Comparison of ENCODE assay signal across 1 cellular context in the genomic region with DNA sequence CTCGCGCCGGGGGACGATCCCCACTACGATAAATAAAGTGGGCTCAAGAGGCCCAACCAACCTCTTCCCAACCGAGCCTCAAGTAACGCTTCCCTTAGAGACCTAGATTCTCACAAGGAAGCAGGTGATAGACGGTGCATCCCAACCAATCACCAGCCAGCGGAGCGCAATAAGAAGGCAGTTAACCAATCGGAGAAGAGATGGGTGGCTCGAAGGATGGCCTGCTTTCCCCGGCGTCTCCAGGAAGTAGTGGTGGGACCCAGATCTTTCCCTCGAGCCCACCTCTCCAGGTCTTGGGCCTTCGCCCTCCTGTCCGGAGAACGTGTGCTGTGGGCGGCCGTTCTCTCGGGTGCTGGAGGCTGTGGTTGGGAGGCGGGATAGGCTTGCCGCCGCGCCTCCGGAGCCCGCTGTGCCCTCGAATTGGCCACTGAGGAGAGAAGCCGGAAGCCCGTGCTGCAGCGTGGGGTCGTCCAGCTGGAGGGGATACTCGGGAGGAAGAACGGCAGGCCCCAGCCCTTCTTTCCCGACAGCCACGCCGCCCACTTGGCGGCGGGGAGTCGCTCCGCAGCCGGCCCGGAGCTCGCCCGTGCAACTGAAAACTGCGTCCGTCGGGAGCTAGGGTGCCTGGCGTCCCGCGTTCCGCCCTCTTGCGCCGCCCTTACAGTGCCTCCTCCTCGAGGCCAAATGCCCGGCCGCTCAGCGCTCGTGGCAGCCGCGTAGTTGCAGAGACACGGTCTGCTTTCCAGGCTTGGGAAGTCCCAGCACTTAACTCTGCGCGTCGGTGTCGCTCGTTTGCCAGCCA.
TF ChIP-seq lines count a peak whose summit lies in the region.

A gene (minus strand): TSS at position 594 of the 802 bp plus-strand sequence. CDS start 2,665 bp downstream, outside the sequence.

TF ChIP-seq in K562, 482 proteins besides CTCF, POLR2A, EP300 and RAD21 (continued from another document and continues in another):
- 0 out of 2 replicates have a peak, but pooled peaks have one; percentile 48 for TF ChIP-seq ZNF644 (tag; IDR thresholded peaks at IDR 0.05; ENCODE audit: low read depth)
- no peak for TF ChIP-seq MCM2 (IDR thresholded peaks at IDR 0.05; ENCODE audit: low read depth)
- no peak for TF ChIP-seq MEF2D (tag; conservative IDR thresholded peaks at IDR 0.05; ENCODE audit: low read depth)
- no peak for TF ChIP-seq SNIP1 (IDR thresholded peaks at IDR 0.05; ENCODE audit: low read depth)
- TF ChIP-seq, protein P1, sequence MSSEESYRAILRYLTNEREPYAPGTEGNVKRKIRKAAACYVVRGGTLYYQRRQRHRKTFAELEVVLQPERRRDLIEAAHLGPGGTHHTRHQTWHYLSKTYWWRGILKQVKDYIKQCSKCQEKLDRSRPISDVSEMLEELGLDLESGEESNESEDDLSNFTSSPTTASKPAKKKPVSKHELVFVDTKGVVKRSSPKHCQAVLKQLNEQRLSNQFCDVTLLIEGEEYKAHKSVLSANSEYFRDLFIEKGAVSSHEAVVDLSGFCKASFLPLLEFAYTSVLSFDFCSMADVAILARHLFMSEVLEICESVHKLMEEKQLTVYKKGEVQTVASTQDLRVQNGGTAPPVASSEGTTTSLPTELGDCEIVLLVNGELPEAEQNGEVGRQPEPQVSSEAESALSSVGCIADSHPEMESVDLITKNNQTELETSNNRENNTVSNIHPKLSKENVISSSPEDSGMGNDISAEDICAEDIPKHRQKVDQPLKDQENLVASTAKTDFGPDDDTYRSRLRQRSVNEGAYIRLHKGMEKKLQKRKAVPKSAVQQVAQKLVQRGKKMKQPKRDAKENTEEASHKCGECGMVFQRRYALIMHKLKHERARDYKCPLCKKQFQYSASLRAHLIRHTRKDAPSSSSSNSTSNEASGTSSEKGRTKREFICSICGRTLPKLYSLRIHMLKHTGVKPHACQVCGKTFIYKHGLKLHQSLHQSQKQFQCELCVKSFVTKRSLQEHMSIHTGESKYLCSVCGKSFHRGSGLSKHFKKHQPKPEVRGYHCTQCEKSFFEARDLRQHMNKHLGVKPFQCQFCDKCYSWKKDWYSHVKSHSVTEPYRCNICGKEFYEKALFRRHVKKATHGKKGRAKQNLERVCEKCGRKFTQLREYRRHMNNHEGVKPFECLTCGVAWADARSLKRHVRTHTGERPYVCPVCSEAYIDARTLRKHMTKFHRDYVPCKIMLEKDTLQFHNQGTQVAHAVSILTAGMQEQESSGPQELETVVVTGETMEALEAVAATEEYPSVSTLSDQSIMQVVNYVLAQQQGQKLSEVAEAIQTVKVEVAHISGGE (CRISPR knock-in tag; IDR thresholded peaks at IDR 0.05) = peak; percentile 94 to 99 (median 98)
- TF ChIP-seq BCOR (IDR thresholded peaks at IDR 0.05) = peak; percentile 11; the same call in 1 of the 2 replicates
- peak; percentile 88 for TF ChIP-seq XRCC5 (IDR thresholded peaks at IDR 0.05; ENCODE audit: low read depth, low read length)
- TF ChIP-seq NBN (IDR thresholded peaks at IDR 0.05; ENCODE audit: low read depth) = no peak
- TF ChIP-seq RB1 (IDR thresholded peaks at IDR 0.05; ENCODE audit: low read depth) = peak; percentile 69
- no peak for TF ChIP-seq ZNF778 (CRISPR knock-in tag; IDR thresholded peaks at IDR 0.05)
- TF ChIP-seq GTF2F1 (IDR thresholded peaks at IDR 0.05; ENCODE audit: low read depth, low read length) = peak; percentile 70; the same call in 1 of the 2 replicates
- no peak for TF ChIP-seq MXI1 (IDR thresholded peaks at IDR 0.05; ENCODE audit: low read depth, low read length)
- no peak for TF ChIP-seq HEY1 (CRISPR knock-in tag; IDR thresholded peaks at IDR 0.05; ENCODE audit: borderline replicate concordance)
- no peak for TF ChIP-seq HDAC3 (IDR thresholded peaks at IDR 0.05; ENCODE audit: borderline replicate concordance, partially characterized antibody)
- no peak for TF ChIP-seq BRD9 (IDR thresholded peaks at IDR 0.05; ENCODE audit: low read depth, partially characterized antibody)
- no peak for TF ChIP-seq NR2C2 (CRISPR knock-in tag; IDR thresholded peaks at IDR 0.05)
- peak; percentile 78 for TF ChIP-seq NR2C2 (tag; IDR thresholded peaks at IDR 0.05)
- TF ChIP-seq, protein P2, sequence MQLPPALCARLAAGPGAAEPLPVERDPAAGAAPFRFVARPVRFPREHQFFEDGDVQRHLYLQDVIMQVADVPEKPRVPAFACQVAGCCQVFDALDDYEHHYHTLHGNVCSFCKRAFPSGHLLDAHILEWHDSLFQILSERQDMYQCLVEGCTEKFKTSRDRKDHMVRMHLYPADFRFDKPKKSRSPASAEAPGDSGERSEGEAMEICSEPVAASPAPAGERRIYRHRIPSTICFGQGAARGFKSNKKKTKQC (CRISPR knock-in tag; IDR thresholded peaks at IDR 0.05) = peak; percentile 54; the same call in 1 of the 2 replicates
- no peak for TF ChIP-seq FIP1L1 (IDR thresholded peaks at IDR 0.05; ENCODE audit: low read depth, low read length, poor library complexity, severe bottlenecking)
- TF ChIP-seq, protein P3, sequence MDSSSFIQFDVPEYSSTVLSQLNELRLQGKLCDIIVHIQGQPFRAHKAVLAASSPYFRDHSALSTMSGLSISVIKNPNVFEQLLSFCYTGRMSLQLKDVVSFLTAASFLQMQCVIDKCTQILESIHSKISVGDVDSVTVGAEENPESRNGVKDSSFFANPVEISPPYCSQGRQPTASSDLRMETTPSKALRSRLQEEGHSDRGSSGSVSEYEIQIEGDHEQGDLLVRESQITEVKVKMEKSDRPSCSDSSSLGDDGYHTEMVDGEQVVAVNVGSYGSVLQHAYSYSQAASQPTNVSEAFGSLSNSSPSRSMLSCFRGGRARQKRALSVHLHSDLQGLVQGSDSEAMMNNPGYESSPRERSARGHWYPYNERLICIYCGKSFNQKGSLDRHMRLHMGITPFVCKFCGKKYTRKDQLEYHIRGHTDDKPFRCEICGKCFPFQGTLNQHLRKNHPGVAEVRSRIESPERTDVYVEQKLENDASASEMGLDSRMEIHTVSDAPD (CRISPR knock-in tag; IDR thresholded peaks at IDR 0.05) = no peak
- peak; percentile 73 for TF ChIP-seq MTA3 (IDR thresholded peaks at IDR 0.05; ENCODE audit: borderline replicate concordance)
- TF ChIP-seq, protein P4, sequence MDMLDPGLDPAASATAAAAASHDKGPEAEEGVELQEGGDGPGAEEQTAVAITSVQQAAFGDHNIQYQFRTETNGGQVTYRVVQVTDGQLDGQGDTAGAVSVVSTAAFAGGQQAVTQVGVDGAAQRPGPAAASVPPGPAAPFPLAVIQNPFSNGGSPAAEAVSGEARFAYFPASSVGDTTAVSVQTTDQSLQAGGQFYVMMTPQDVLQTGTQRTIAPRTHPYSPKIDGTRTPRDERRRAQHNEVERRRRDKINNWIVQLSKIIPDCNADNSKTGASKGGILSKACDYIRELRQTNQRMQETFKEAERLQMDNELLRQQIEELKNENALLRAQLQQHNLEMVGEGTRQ (CRISPR knock-in tag; IDR thresholded peaks at IDR 0.05) = no peak
- no peak for TF ChIP-seq NCOA6 (IDR thresholded peaks at IDR 0.05)
- no peak for TF ChIP-seq GATAD2A (IDR thresholded peaks at IDR 0.05)
- 0 out of 2 replicates have a peak, but pooled peaks have one; percentile 34 for TF ChIP-seq SP1 (CRISPR knock-in tag; IDR thresholded peaks at IDR 0.05)
- peak; percentile 66; the same call in 1 of the 2 replicates for TF ChIP-seq TOE1 (IDR thresholded peaks at IDR 0.05; ENCODE audit: borderline replicate concordance)
- no peak for TF ChIP-seq TOE1 (CRISPR knock-in tag; IDR thresholded peaks at IDR 0.05; ENCODE audit: borderline replicate concordance, low read depth)
- TF ChIP-seq, protein P5, sequence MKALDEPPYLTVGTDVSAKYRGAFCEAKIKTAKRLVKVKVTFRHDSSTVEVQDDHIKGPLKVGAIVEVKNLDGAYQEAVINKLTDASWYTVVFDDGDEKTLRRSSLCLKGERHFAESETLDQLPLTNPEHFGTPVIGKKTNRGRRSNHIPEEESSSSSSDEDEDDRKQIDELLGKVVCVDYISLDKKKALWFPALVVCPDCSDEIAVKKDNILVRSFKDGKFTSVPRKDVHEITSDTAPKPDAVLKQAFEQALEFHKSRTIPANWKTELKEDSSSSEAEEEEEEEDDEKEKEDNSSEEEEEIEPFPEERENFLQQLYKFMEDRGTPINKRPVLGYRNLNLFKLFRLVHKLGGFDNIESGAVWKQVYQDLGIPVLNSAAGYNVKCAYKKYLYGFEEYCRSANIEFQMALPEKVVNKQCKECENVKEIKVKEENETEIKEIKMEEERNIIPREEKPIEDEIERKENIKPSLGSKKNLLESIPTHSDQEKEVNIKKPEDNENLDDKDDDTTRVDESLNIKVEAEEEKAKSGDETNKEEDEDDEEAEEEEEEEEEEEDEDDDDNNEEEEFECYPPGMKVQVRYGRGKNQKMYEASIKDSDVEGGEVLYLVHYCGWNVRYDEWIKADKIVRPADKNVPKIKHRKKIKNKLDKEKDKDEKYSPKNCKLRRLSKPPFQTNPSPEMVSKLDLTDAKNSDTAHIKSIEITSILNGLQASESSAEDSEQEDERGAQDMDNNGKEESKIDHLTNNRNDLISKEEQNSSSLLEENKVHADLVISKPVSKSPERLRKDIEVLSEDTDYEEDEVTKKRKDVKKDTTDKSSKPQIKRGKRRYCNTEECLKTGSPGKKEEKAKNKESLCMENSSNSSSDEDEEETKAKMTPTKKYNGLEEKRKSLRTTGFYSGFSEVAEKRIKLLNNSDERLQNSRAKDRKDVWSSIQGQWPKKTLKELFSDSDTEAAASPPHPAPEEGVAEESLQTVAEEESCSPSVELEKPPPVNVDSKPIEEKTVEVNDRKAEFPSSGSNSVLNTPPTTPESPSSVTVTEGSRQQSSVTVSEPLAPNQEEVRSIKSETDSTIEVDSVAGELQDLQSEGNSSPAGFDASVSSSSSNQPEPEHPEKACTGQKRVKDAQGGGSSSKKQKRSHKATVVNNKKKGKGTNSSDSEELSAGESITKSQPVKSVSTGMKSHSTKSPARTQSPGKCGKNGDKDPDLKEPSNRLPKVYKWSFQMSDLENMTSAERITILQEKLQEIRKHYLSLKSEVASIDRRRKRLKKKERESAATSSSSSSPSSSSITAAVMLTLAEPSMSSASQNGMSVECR (CRISPR knock-in tag; IDR thresholded peaks at IDR 0.05) = peak; percentile 75; the same call in 1 of the 2 replicates
- peak; percentile 81 for TF ChIP-seq HNRNPLL (IDR thresholded peaks at IDR 0.05; ENCODE audit: low read depth, low read length, poor library complexity, severe bottlenecking)
- no peak for TF ChIP-seq DNMT1 (IDR thresholded peaks at IDR 0.05)
- no peak for TF ChIP-seq ZNF134 (CRISPR knock-in tag; conservative IDR thresholded peaks at IDR 0.05)
- TF ChIP-seq SMARCC2 (IDR thresholded peaks at IDR 0.05; ENCODE audit: low read depth) = no peak
- TF ChIP-seq, protein P6, sequence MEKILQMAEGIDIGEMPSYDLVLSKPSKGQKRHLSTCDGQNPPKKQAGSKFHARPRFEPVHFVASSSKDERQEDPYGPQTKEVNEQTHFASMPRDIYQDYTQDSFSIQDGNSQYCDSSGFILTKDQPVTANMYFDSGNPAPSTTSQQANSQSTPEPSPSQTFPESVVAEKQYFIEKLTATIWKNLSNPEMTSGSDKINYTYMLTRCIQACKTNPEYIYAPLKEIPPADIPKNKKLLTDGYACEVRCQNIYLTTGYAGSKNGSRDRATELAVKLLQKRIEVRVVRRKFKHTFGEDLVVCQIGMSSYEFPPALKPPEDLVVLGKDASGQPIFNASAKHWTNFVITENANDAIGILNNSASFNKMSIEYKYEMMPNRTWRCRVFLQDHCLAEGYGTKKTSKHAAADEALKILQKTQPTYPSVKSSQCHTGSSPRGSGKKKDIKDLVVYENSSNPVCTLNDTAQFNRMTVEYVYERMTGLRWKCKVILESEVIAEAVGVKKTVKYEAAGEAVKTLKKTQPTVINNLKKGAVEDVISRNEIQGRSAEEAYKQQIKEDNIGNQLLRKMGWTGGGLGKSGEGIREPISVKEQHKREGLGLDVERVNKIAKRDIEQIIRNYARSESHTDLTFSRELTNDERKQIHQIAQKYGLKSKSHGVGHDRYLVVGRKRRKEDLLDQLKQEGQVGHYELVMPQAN (IDR thresholded peaks at IDR 0.05; ENCODE audit: borderline replicate concordance) = peak; percentile 63
- no peak for TF ChIP-seq ZFP36 (IDR thresholded peaks at IDR 0.05; ENCODE audit: low read depth, low read length, partially characterized antibody)
- TF ChIP-seq CXXC5 (CRISPR knock-in tag; IDR thresholded peaks at IDR 0.05) = peak; percentile 85
- TF ChIP-seq ZBTB1 (CRISPR knock-in tag; IDR thresholded peaks at IDR 0.05; ENCODE audit: borderline replicate concordance, low read depth) = no peak
- peak; percentile 55; the same call in 1 of the 2 replicates for TF ChIP-seq ZBTB17 (CRISPR knock-in tag; IDR thresholded peaks at IDR 0.05)
- TF ChIP-seq, protein P7, sequence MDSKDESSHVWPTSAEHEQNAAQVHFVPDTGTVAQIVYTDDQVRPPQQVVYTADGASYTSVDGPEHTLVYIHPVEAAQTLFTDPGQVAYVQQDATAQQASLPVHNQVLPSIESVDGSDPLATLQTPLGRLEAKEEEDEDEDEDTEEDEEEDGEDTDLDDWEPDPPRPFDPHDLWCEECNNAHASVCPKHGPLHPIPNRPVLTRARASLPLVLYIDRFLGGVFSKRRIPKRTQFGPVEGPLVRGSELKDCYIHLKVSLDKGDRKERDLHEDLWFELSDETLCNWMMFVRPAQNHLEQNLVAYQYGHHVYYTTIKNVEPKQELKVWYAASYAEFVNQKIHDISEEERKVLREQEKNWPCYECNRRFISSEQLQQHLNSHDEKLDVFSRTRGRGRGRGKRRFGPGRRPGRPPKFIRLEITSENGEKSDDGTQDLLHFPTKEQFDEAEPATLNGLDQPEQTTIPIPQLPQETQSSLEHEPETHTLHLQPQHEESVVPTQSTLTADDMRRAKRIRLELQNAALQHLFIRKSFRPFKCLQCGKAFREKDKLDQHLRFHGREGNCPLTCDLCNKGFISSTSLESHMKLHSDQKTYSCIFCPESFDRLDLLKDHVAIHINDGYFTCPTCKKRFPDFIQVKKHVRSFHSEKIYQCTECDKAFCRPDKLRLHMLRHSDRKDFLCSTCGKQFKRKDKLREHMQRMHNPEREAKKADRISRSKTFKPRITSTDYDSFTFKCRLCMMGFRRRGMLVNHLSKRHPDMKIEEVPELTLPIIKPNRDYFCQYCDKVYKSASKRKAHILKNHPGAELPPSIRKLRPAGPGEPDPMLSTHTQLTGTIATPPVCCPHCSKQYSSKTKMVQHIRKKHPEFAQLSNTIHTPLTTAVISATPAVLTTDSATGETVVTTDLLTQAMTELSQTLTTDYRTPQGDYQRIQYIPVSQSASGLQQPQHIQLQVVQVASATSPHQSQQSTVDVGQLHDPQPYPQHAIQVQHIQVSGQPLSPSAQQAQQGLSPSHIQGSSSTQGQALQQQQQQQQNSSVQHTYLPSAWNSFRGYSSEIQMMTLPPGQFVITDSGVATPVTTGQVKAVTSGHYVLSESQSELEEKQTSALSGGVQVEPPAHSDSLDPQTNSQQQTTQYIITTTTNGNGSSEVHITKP (IDR thresholded peaks at IDR 0.05; ENCODE audit: partially characterized antibody) = no peak
- peak; percentile 87 for TF ChIP-seq BRD4 (IDR thresholded peaks at IDR 0.05)
- TF ChIP-seq ARID1B (IDR thresholded peaks at IDR 0.05) = no peak
- TF ChIP-seq NR1H2 (CRISPR knock-in tag; IDR thresholded peaks at IDR 0.05) = 0 out of 2 replicates have a peak, but pooled peaks have one; percentile 31
- peak; percentile 60; the same call in 1 of the 2 replicates for TF ChIP-seq ZNF12 (CRISPR knock-in tag; IDR thresholded peaks at IDR 0.05)
- TF ChIP-seq RBM14 (IDR thresholded peaks at IDR 0.05; ENCODE audit: borderline replicate concordance, insufficient read depth, low read depth, low read length) = 0 out of 2 replicates have a peak, but pooled peaks have one; percentile 79
- TF ChIP-seq FOXM1 (IDR thresholded peaks at IDR 0.05; ENCODE audit: low read depth) = 0 out of 2 replicates have a peak, but pooled peaks have one; percentile 14
- TF ChIP-seq FOXM1 (CRISPR knock-in tag; IDR thresholded peaks at IDR 0.05; ENCODE audit: low read depth) = no peak
- no peak; the same call in 1 of the 2 replicates for TF ChIP-seq EHMT2 (IDR thresholded peaks at IDR 0.05)
